1 cellular context compared by ENCODE assay signal in genomic region chr6:13987400-13987865, GRCh38.
TF ChIP-seq lines count a peak whose summit lies in the region.

No MANE protein-coding gene starts in this region.

TF ChIP-seq in K562, 482 proteins besides CTCF, POLR2A, EP300 and RAD21 (continued from another document and continues in another):
- TF ChIP-seq E2F8 (IDR thresholded peaks at IDR 0.05; ENCODE audit: low read depth, partially characterized antibody) (no peak), WHSC1 (IDR thresholded peaks at IDR 0.05; ENCODE audit: low read length) (peak; percentile 74), HDGF (IDR thresholded peaks at IDR 0.05) (no peak), ZNF3 (CRISPR knock-in tag; IDR thresholded peaks at IDR 0.05) (no peak), KAT8 (IDR thresholded peaks at IDR 0.05; ENCODE audit: low read depth) (no peak), CEBPB (tag; IDR thresholded peaks at IDR 0.05) (no peak), KDM1A (IDR thresholded peaks at IDR 0.05) (peak; percentile 93 to 95), POLR3G (IDR thresholded peaks at IDR 0.05; ENCODE audit: extremely low read depth, insufficient read length, insufficient replicate concordance) (no peak), E2F3 (CRISPR knock-in tag; IDR thresholded peaks at IDR 0.05) (no peak), ZEB2 (IDR thresholded peaks at IDR 0.05) (peak; percentile 98), HES1 (IDR thresholded peaks at IDR 0.05; ENCODE audit: low read depth) (no peak), FOXM1 (IDR thresholded peaks at IDR 0.05; ENCODE audit: low read depth) (peak; percentile 78), FOXM1 (CRISPR knock-in tag; IDR thresholded peaks at IDR 0.05; ENCODE audit: low read depth) (no peak), MYNN (IDR thresholded peaks at IDR 0.05) (no peak), MYNN (CRISPR knock-in tag; IDR thresholded peaks at IDR 0.05) (no peak), ZNF75A (CRISPR knock-in tag; IDR thresholded peaks at IDR 0.05) (no peak), COPS2 (conservative IDR thresholded peaks at IDR 0.05) (no peak), ARHGAP35 (IDR thresholded peaks at IDR 0.05; ENCODE audit: partially characterized antibody) (no peak), BHLHE40 (IDR thresholded peaks at IDR 0.05; ENCODE audit: low read length) (0 out of 2 replicates have a peak, but pooled peaks have one; percentile 21), RBM39 (optimal IDR thresholded peaks at IDR 0.05; ENCODE audit: low read depth, low read length) (no peak), GMEB1 (CRISPR knock-in tag; IDR thresholded peaks at IDR 0.05) (no peak), ZNF184 (CRISPR knock-in tag; IDR thresholded peaks at IDR 0.05) (no peak), SIN3A (IDR thresholded peaks at IDR 0.05; ENCODE audit: borderline replicate concordance in 2 of 2, control insufficient read depth in 1 of 2, low read depth in 2 of 2, low read length in 2 of 2) (no peak), ARNT (IDR thresholded peaks at IDR 0.05) (peak in 1 of 2 experiments; percentile 67; a peak in 3 of 4 replicates), ZNF277 (CRISPR knock-in tag; IDR thresholded peaks at IDR 0.05; ENCODE audit: borderline replicate concordance) (no peak), PRDM10 (IDR thresholded peaks at IDR 0.05; ENCODE audit: partially characterized antibody) (no peak), IRF2 (CRISPR knock-in tag; IDR thresholded peaks at IDR 0.05) (no peak), NFIX (CRISPR knock-in tag; IDR thresholded peaks at IDR 0.05; ENCODE audit: low read depth) (no peak), EGR1 (conservative IDR thresholded peaks at IDR 0.05) (no peak), NKRF (IDR thresholded peaks at IDR 0.05; ENCODE audit: borderline replicate concordance) (no peak), NFE2 (IDR thresholded peaks at IDR 0.05; ENCODE audit: low read depth) (peak; percentile 34), ETS2 (tag; IDR thresholded peaks at IDR 0.05; ENCODE audit: borderline replicate concordance, poor library complexity, severe bottlenecking) (no peak), ZNF592 (IDR thresholded peaks at IDR 0.05) (peak; percentile 92), EWSR1 (IDR thresholded peaks at IDR 0.05; ENCODE audit: borderline replicate concordance, low read depth, partially characterized antibody) (no peak), TBL1XR1 (IDR thresholded peaks at IDR 0.05; ENCODE audit: low read length in 2 of 2) (peak; percentile 17 to 84; a peak in 2 of 4 replicates), NCOA2 (IDR thresholded peaks at IDR 0.05; ENCODE audit: partially characterized antibody in 2 of 2) (peak; percentile 49 to 70), BRF2 (IDR thresholded peaks at IDR 0.05; ENCODE audit: borderline replicate concordance, insufficient read depth, insufficient read length) (no peak), KAT2B (IDR thresholded peaks at IDR 0.05; ENCODE audit: low read depth, low read length) (no peak), CBX1 (IDR thresholded peaks at IDR 0.05; ENCODE audit: low read depth) (no peak), SMARCA4 (IDR thresholded peaks at IDR 0.05) (peak; percentile 95), ZC3H11A (IDR thresholded peaks at IDR 0.05; ENCODE audit: low read depth, low read length) (no peak), NFE2L1 (tag; IDR thresholded peaks at IDR 0.05; ENCODE audit: borderline replicate concordance, low read depth) (no peak), POLR2H (tag; IDR thresholded peaks at IDR 0.05; ENCODE audit: low read depth) (no peak), CHD4 (IDR thresholded peaks at IDR 0.05; ENCODE audit: insufficient read depth, insufficient replicate concordance, low read depth, low read length, poor library complexity, severe bottlenecking) (no peak), HOXB6 (CRISPR knock-in tag; IDR thresholded peaks at IDR 0.05; ENCODE audit: borderline replicate concordance) (no peak), CCNT2 (IDR thresholded peaks at IDR 0.05; ENCODE audit: borderline replicate concordance, extremely low read depth, insufficient read length, low read depth, low read length) (peak; percentile 94)
